In genomic region chr16:68529608-68529930, GRCh38 we compare ENCODE assay signal across 8 cellular contexts. TPM values are rescaled to one million over a fixed set of nuclear protein-coding genes. Genes with fewer than 3 reads are reported as not detected.
DNase-seq lines count a peak whose midpoint lies in the region; ATAC-seq, FAIRE-seq and TF ChIP-seq lines count a peak whose summit lies in the region.

No MANE protein-coding gene starts in this region.

- H3K4me1 ChIP-seq in A673 (ENCODE audit: insufficient read depth, low read length, poor library complexity, severe bottlenecking) = peaks cover 8% of the 10 kb centered on the region
- H3K4me1 ChIP-seq in right cardiac atrium (ENCODE audit: control insufficient read depth, insufficient read depth, low read length) = no peaks in the 10 kb centered on the region

- POLR2A ChIA-PET in A673 (lab: Charles Lee; ENCODE audit: low non-redundant PET) = no interaction called here

- H3K4me3 ChIP-seq in A673 (ENCODE audit: low read depth, low read length, poor library complexity, severe bottlenecking) (peak overlapping the region; percentile 62), WERI-Rb-1 (ENCODE audit: low read depth, low read length) (peak overlapping the region; percentile 64), right cardiac atrium (ENCODE audit: low read length) (peak overlapping the region; percentile 59)

- no peak for TF ChIP-seq CTCF in A673 (conservative IDR thresholded peaks at IDR 0.05; ENCODE audit: low read depth, low read length)
- TF ChIP-seq CTCF in WERI-Rb-1 (IDR thresholded peaks at IDR 0.05; ENCODE audit: low read depth, low read length) = no peak

- WGBS in right cardiac atrium = 23% methylated on average over 13 of the region's 13 CpGs

- FAIRE-seq in H54 (lab: Jason Lieb, UNC) = no peak

- peaks cover 8% of the 10 kb centered on the region for H3K36me3 ChIP-seq in A673 (ENCODE audit: insufficient read depth, low read length, poor library complexity, severe bottlenecking)
- peaks cover 11% of the 10 kb centered on the region for H3K36me3 ChIP-seq in WERI-Rb-1

- intact Hi-C loops in A673 (cut with micrococcal nuclease; ENCODE audit: unreplicated experiment) = loop anchor here (2.0 to 5.0 kb wide), 4 partner anchors 173 to 595 kb away; partner anchors contain the start of gene TANGO6
- intact Hi-C loops in right cardiac atrium (cut with DNase I) = loop anchor here in 1 of 4 donors (5.0 kb wide), 1 partner anchor 593 kb away; no protein-coding TSS in a partner anchor

- H3K27ac ChIP-seq in A673 (ENCODE audit: low read depth, low read length, poor library complexity, severe bottlenecking) (no peak overlapping the region), WERI-Rb-1 (peak overlapping the region; percentile 81), right cardiac atrium (ENCODE audit: low read length) (no peak overlapping the region)

- DNase-seq in A673 (ENCODE audit: low spot score) (no peak), H54 (ENCODE audit: insufficient read length, low spot score) (peak; percentile 38), WERI-Rb-1 (no peak), right cardiac atrium (no peak), activated gamma-delta T cell treated with Interleukin-2 at 50 U/mL for 16 hours (no peak), NCI-H2107 (lab: John Stamatoyannopoulos, UW) (no peak), activated gamma-delta T cell (lab: John Stamatoyannopoulos, UW) (no peak)
- DNase-seq in stimulated activated naive CD8-positive, alpha-beta T cell treated with anti-CD3 and anti-CD28 coated beads, Interleukin-15, Interleukin-2, amounts not matched to agents 100 U/mL and 50 U/mL, for 24 hours = no peak

- CTCF ChIA-PET in A673 (lab: Charles Lee) = interaction anchor here (0.6 to 1.0 kb wide), 2 partner anchors 9 to 274 kb away, joined by 3 to 4 read pairs; no protein-coding TSS in a partner anchor

- peaks cover 8% of the 10 kb centered on the region for H3K9me3 ChIP-seq in A673 (ENCODE audit: low read depth, low read length, poor library complexity, severe bottlenecking)
- H3K9me3 ChIP-seq in WERI-Rb-1 (ENCODE audit: severe bottlenecking) = no peaks in the 10 kb centered on the region
- no peaks in the 10 kb centered on the region for H3K9me3 ChIP-seq in right cardiac atrium (ENCODE audit: control insufficient read depth, low read length)

- no peaks in the 10 kb centered on the region for H3K27me3 ChIP-seq in A673 (replicated peaks; ENCODE audit: insufficient read depth, low read depth, low read length, poor library complexity)
- no peaks in the 10 kb centered on the region for H3K27me3 ChIP-seq in WERI-Rb-1 (ENCODE audit: insufficient read depth, low read depth, severe bottlenecking)
- H3K27me3 ChIP-seq in right cardiac atrium (ENCODE audit: control insufficient read depth, insufficient read depth) = no peaks in the 10 kb centered on the region

- BruUV-seq in A673 (replicated peaks; lab: Mats Ljungman, UMichigan) = no TSS peak

- TF ChIP-seq POLR2A in H54 (IDR thresholded peaks at IDR 0.05; ENCODE audit: low read depth, low read length) = no peak

- peak; percentile 24 to 36 for ATAC-seq in right cardiac atrium
- ATAC-seq in stimulated activated naive CD8-positive, alpha-beta T cell treated with anti-CD3 and anti-CD28 coated beads, Interleukin-15, Interleukin-2, amounts not matched to agents 100 U/mL and 50 U/mL, for 24 hours = peak; percentile 42

RNA-seq across cellular contexts. Expression of gene ZFP90, which starts 9.5 kb away (rescaled TPM):
- total RNA-seq in A673 (2021) (17.5 and 25.7 TPM in 2 replicates), right cardiac atrium (10 to 100 TPM; 12.2 to 14.3 (median 12.5) TPM)
- polyA plus RNA-seq in right cardiac atrium = 8.4 TPM
